Comparison of ENCODE assay signal across 21 cellular contexts in genomic region chr10:51156913-51157312, GRCh38.
DNase-seq lines count a peak whose midpoint lies in the region; ATAC-seq and TF ChIP-seq lines count a peak whose summit lies in the region.
"Had no signal": no experiment of that assay in that cellular context is flagged by ENCODE, and none has a peak within 500 bp of the region (broad histone marks: within the 10 kb centered on the region; RNA-seq: fewer than 3 reads in every experiment).

No MANE protein-coding gene starts in this region.

- no peaks in the 10 kb centered on the region for H3K36me3 Mint-ChIP-seq in CD8-positive, alpha-beta memory T cell
- H3K36me3 Mint-ChIP-seq: neural progenitor cell; stimulated activated effector memory CD8-positive, alpha-beta T cell treated with anti-CD3 and anti-CD28 coated beads, Interleukin-12 subunit alpha, Interleukin-12 subunit beta, amount 100 ng/mL, for 72 hours had no signal

- no peak overlapping the region for H3K27ac ChIP-seq in CD8-positive, alpha-beta memory T cell (ENCODE audit: low read depth, low read length)
- H3K27ac ChIP-seq: esophagus muscularis mucosa, KMS-11, neural progenitor cell, thoracic aorta had no signal

- POLR2A ChIA-PET in CD8-positive, alpha-beta memory T cell (lab: Charles Lee), result no interaction called here

- H3K9me3 ChIP-seq in CD8-positive, alpha-beta memory T cell (ENCODE audit: low read length), result no peaks in the 10 kb centered on the region
- H3K9me3 ChIP-seq: esophagus muscularis mucosa, thoracic aorta had no signal

- CTCF ChIA-PET in CD8-positive, alpha-beta memory T cell (lab: Charles Lee), result no interaction called here

- DNase-seq in GM03348 (ENCODE audit: low spot score), result peak; percentile 4
- peak; percentile 3 for DNase-seq in LoVo (ENCODE audit: low spot score)
- DNase-seq in astrocyte of the spinal cord (ENCODE audit: low read depth, low spot score), result peak; percentile 51
- DNase-seq in fibroblast of villous mesenchyme (ENCODE audit: low read depth), result peak; percentile 51
- no peak for DNase-seq in NK-92 (lab: John Stamatoyannopoulos, UW; ENCODE audit: unreplicated experiment)
- DNase-seq in CD8-positive, alpha-beta memory T cell, result no peak
- DNase-seq: activated CD4-positive, alpha-beta T cell treated with anti-CD3 and anti-CD28 coated beads, Interleukin-2, amount 50 U/mL, for 4 hours; activated naive CD4-positive, alpha-beta T cell treated with anti-CD3 and anti-CD28 coated beads for 36 hours; activated T-cell treated with anti-CD3 and anti-CD28 coated beads for 4 hours; caudate nucleus; midbrain; SW 1271 had no signal

- no peaks in the 10 kb centered on the region for H3K9me3 Mint-ChIP-seq in CD8-positive, alpha-beta memory T cell
- H3K9me3 Mint-ChIP-seq: activated naive CD4-positive, alpha-beta T cell treated with anti-CD3 and anti-CD28 coated beads for 36 hours; neural progenitor cell had no signal

- no peaks in the 10 kb centered on the region for H3K27me3 ChIP-seq in CD8-positive, alpha-beta memory T cell (ENCODE audit: insufficient read depth, low read length, poor library complexity, severe bottlenecking)
- H3K27me3 ChIP-seq: esophagus muscularis mucosa, neural progenitor cell had no signal

- peaks cover 0 to 1% of the 10 kb centered on the region in 2 donors for H3K27me3 Mint-ChIP-seq in CD8-positive, alpha-beta memory T cell
- H3K27me3 Mint-ChIP-seq: B cell had no signal

- H3K4me3 ChIP-seq in astrocyte of the spinal cord (ENCODE audit: low read depth, low read length) (no peak overlapping the region), fibroblast of villous mesenchyme (ENCODE audit: low read depth, low read length) (no peak overlapping the region)
- no peak overlapping the region for H3K4me3 ChIP-seq in CD8-positive, alpha-beta memory T cell (ENCODE audit: low read length)
- H3K4me3 ChIP-seq: esophagus muscularis mucosa, neural progenitor cell, thoracic aorta had no signal

- in situ Hi-C loops in astrocyte of the spinal cord (cut with HindIII; ENCODE audit: low sequenced_read_pairs), result no loop called here

- no peak overlapping the region for H3K4me3 Mint-ChIP-seq in CD8-positive, alpha-beta memory T cell
- H3K4me3 Mint-ChIP-seq: activated naive CD4-positive, alpha-beta T cell treated with anti-CD3 and anti-CD28 coated beads for 36 hours; B cell; neural progenitor cell; stimulated activated effector memory CD8-positive, alpha-beta T cell treated with anti-CD3 and anti-CD28 coated beads, Interleukin-12 subunit alpha, Interleukin-12 subunit beta, amount 100 ng/mL, for 72 hours had no signal

- no peak for ATAC-seq in HG03175 (IDR thresholded peaks at IDR 0.05; ENCODE audit: unreplicated experiment)
- no peak for ATAC-seq in HG02884 (IDR thresholded peaks at IDR 0.05; ENCODE audit: unreplicated experiment)
- ATAC-seq: Panc1; stimulated activated effector memory CD8-positive, alpha-beta T cell treated with anti-CD3 and anti-CD28 coated beads, Interleukin-12 subunit alpha, Interleukin-12 subunit beta, amount 100 ng/mL, for 72 hours had no signal

- H3K27ac Mint-ChIP-seq in CD8-positive, alpha-beta memory T cell, result no peak overlapping the region
- H3K27ac Mint-ChIP-seq: activated naive CD4-positive, alpha-beta T cell treated with anti-CD3 and anti-CD28 coated beads for 36 hours; B cell; neural progenitor cell; stimulated activated effector memory CD8-positive, alpha-beta T cell treated with anti-CD3 and anti-CD28 coated beads, Interleukin-12 subunit alpha, Interleukin-12 subunit beta, amount 100 ng/mL, for 72 hours had no signal

- no peaks in the 10 kb centered on the region for H3K36me3 ChIP-seq in CD8-positive, alpha-beta memory T cell (ENCODE audit: insufficient read depth, low read length)
- H3K36me3 ChIP-seq: esophagus muscularis mucosa had no signal

- no peaks in the 10 kb centered on the region for H3K4me1 ChIP-seq in CD8-positive, alpha-beta memory T cell (ENCODE audit: insufficient read depth, low read length)

- H3K4me1 Mint-ChIP-seq in CD8-positive, alpha-beta memory T cell, result no peaks in the 10 kb centered on the region
- H3K4me1 Mint-ChIP-seq: B cell; stimulated activated effector memory CD8-positive, alpha-beta T cell treated with anti-CD3 and anti-CD28 coated beads, Interleukin-12 subunit alpha, Interleukin-12 subunit beta, amount 100 ng/mL, for 72 hours had no signal

- TF ChIP-seq CTCF in astrocyte of the spinal cord (IDR thresholded peaks at IDR 0.05; ENCODE audit: low read depth, low read length) (no peak), fibroblast of villous mesenchyme (IDR thresholded peaks at IDR 0.05; ENCODE audit: insufficient read depth, low read depth, low read length) (no peak)

Comparison
In these comparisons a context has a peak if more than half of its experiments do, and no peak if none do; other contexts are left out.
1. DNase-seq: peak in GM03348 (single experiment), LoVo (single experiment), astrocyte of the spinal cord (single experiment) and fibroblast of villous mesenchyme (single experiment); none in NK-92 (single experiment) and CD8-positive, alpha-beta memory T cell (0 of 5).